In genomic region chr3:153439780-153440179, GRCh38 we compare ENCODE assay signal across 25 cellular contexts.
A peak's percentile ranks its signal among the peaks of the same experiment; 100 is the strongest.
DNase-seq lines count a peak whose midpoint lies in the region; ATAC-seq and TF ChIP-seq lines count a peak whose summit lies in the region.
"Had no signal": no experiment of that assay in that cellular context is flagged by ENCODE, and none has a peak within 500 bp of the region (broad histone marks: within the 10 kb centered on the region; RNA-seq: fewer than 3 reads in every experiment).

No MANE protein-coding gene starts in this region.

- POLR2A ChIA-PET in Panc1 (lab: Charles Lee) = no interaction called here
- POLR2A ChIA-PET in HEK293T (lab: Yijun Ruan, JAX) = no interaction called here

- TF ChIP-seq CTCF in AG09319 (IDR thresholded peaks at IDR 0.05; ENCODE audit: low read depth, low read length) (peak; percentile 33), GM12872 (IDR thresholded peaks at IDR 0.05; ENCODE audit: insufficient read depth, low read depth, low read length) (0 out of 3 replicates have a peak, but pooled peaks have one; percentile 5), Panc1 (IDR thresholded peaks at IDR 0.05) (peak; percentile 16; the same call in 1 of the 2 replicates), fibroblast of pulmonary artery (IDR thresholded peaks at IDR 0.05; ENCODE audit: low read length, missing control alignments) (peak; percentile 4)

- H3K4me3 ChIP-seq in Panc1 (ENCODE audit: low read depth in 2 of 2, low read length in 2 of 2) = no peak overlapping the region
- H3K4me3 ChIP-seq in fibroblast of pulmonary artery (replicated peaks; ENCODE audit: low read depth, low read length) = no peak overlapping the region
- H3K4me3 ChIP-seq: dorsolateral prefrontal cortex, testis, vagina had no signal

- no peak for ATAC-seq in Panc1
- ATAC-seq: Right ventricle myocardium inferior; stimulated activated naive B cell treated with anti-CD40 and anti-IgM and Interleukin-4, amounts not matched to agents 10 μg/mL and 1 μg/mL and 100 μg/mL, for 72 hours; T-cell had no signal

- intact Hi-C loops in Panc1 (cut with micrococcal nuclease; ENCODE audit: unreplicated experiment) = no loop called here

- DNase-seq in AG09319 (ENCODE audit: extremely low read depth, low read depth) = no peak
- no peak for DNase-seq in Panc1 (ENCODE audit: low read depth, low spot score)
- no peak for DNase-seq in fibroblast of pulmonary artery (ENCODE audit: low read depth)
- no peak for DNase-seq in NCI-H187 treated with DMSO at 0.1 percent for 48 hours (lab: John Stamatoyannopoulos, UW)
- no peak for DNase-seq in caudate nucleus (lab: John Stamatoyannopoulos, UW)
- no peak for DNase-seq in HEK293T (ENCODE audit: extremely low spot score)
- DNase-seq in middle frontal gyrus (ENCODE audit: extremely low spot score, low spot score) = no peak
- DNase-seq: activated CD8-positive, alpha-beta memory T cell treated with anti-CD3 and anti-CD28 coated beads for 24 hours; activated naive CD4-positive, alpha-beta T cell treated with anti-CD3 and anti-CD28 coated beads for 36 hours; activated T-cell treated with anti-CD3 and anti-CD28 coated beads, Interleukin-2, amount 50 U/mL, for 24 hours; amygdala; DMS79 treated with DMSO at 0.1 percent for 48 hours; dorsolateral prefrontal cortex; erythroblast; mammary epithelial cell; NCI-H526; small intestine; stimulated activated CD4-positive, alpha-beta T cell treated with anti-CD3 and anti-CD28 coated beads, Interleukin-2, amount 100 ng/mL, for 48 hours; stimulated activated naive B cell treated with anti-CD40 and anti-IgM and Interleukin-4, amounts not matched to agents 10 μg/mL and 1 μg/mL and 100 μg/mL, for 72 hours; T-cell; testis had no signal

- no peaks in the 10 kb centered on the region for H3K9me3 ChIP-seq in Panc1 (ENCODE audit: control insufficient read depth, insufficient read depth, low read depth, low read length)
- H3K9me3 ChIP-seq: neutrophil, testis, vagina had no signal

- CTCF ChIA-PET in Panc1 (lab: Charles Lee) = no interaction called here
- CTCF ChIA-PET in HEK293T (lab: Yijun Ruan, JAX) = no interaction called here

- in situ Hi-C loops in Panc1 (cut with HindIII; ENCODE audit: low pct_unique_long_range_greater_than_20kb, low sequenced_read_pairs) = no loop called here

- H3K36me3 ChIP-seq in Panc1 (ENCODE audit: control insufficient read depth, insufficient read depth, low read length) = no peaks in the 10 kb centered on the region
- H3K36me3 ChIP-seq: neutrophil, vagina had no signal

- no peak overlapping the region for H3K27ac ChIP-seq in Panc1 (ENCODE audit: low read length)
- no peak overlapping the region for H3K27ac ChIP-seq in caudate nucleus (ENCODE audit: low read depth, low read length)
- H3K27ac ChIP-seq: dorsolateral prefrontal cortex, neutrophil, testis, vagina had no signal

- no peaks in the 10 kb centered on the region for H3K27me3 ChIP-seq in Panc1 (ENCODE audit: control insufficient read depth, insufficient read depth, low read length)
- H3K27me3 ChIP-seq: dorsolateral prefrontal cortex, neutrophil, testis, vagina had no signal

- H3K4me1 ChIP-seq in Panc1 (ENCODE audit: control insufficient read depth, insufficient read depth, low read length) = no peaks in the 10 kb centered on the region
- H3K4me1 ChIP-seq: vagina had no signal

- no TSS peak for BruUV-seq in Panc1 (replicated peaks; lab: Mats Ljungman, UMichigan)

TF ChIP-seq in HEK293T, 16 proteins besides CTCF, POLR2A, EP300 and RAD21:
- no peak for TF ChIP-seq NFRKB (IDR thresholded peaks at IDR 0.05)
- TF ChIP-seq FOXM1 (IDR thresholded peaks at IDR 0.05; ENCODE audit: borderline replicate concordance) = no peak
- TF ChIP-seq CTBP1 (IDR thresholded peaks at IDR 0.05; ENCODE audit: borderline replicate concordance) = no peak
- TF ChIP-seq L3MBTL2 (conservative IDR thresholded peaks at IDR 0.05) = no peak
- TF ChIP-seq FOXA1 (IDR thresholded peaks at IDR 0.05) = no peak
- no peak for TF ChIP-seq SUZ12 (IDR thresholded peaks at IDR 0.05)
- TF ChIP-seq ZNF384 (IDR thresholded peaks at IDR 0.05) = no peak
- TF ChIP-seq ARNT (IDR thresholded peaks at IDR 0.05) = no peak
- no peak for TF ChIP-seq HDGF (IDR thresholded peaks at IDR 0.05; ENCODE audit: borderline replicate concordance)
- TF ChIP-seq SP1 (IDR thresholded peaks at IDR 0.05) = no peak
- TF ChIP-seq FOXK2 (IDR thresholded peaks at IDR 0.05) = no peak
TF ChIP-seq in HEK293T: peak in this region for 0.
